1 cellular context compared by ENCODE assay signal in genomic region chr17:73797594-73798110, GRCh38.
TF ChIP-seq lines count a peak whose summit lies in the region.

No MANE protein-coding gene starts in this region.

TF ChIP-seq in H1, 55 proteins besides CTCF, POLR2A, EP300 and RAD21:
- TF ChIP-seq BACH1 (IDR thresholded peaks at IDR 0.05; ENCODE audit: low read length) = no peak
- no peak for TF ChIP-seq EZH2 (IDR thresholded peaks at IDR 0.05; ENCODE audit: low read depth, low read length, severe bottlenecking)
- no peak for TF ChIP-seq CHD2 (IDR thresholded peaks at IDR 0.05; ENCODE audit: low read length)
- TF ChIP-seq BCL11A (IDR thresholded peaks at IDR 0.05; ENCODE audit: low read depth in 2 of 2, low read length in 2 of 2) = no peak
- TF ChIP-seq SIN3A (conservative IDR thresholded peaks at IDR 0.05 in 1 of 2, IDR thresholded peaks at IDR 0.05 in 1 of 2; ENCODE audit: low read depth in 1 of 2, low read length in 2 of 2) = no peak
- no peak for TF ChIP-seq POU5F1 (IDR thresholded peaks at IDR 0.05; ENCODE audit: low read depth, low read length)
- no peak for TF ChIP-seq CBX8 (IDR thresholded peaks at IDR 0.05; ENCODE audit: borderline replicate concordance, low read depth, low read length)
- no peak for TF ChIP-seq ZNF274 (IDR thresholded peaks at IDR 0.05; ENCODE audit: borderline replicate concordance, extremely low read depth, low read length)
- no peak for TF ChIP-seq CTBP2 (IDR thresholded peaks at IDR 0.05; ENCODE audit: borderline replicate concordance, insufficient read depth, insufficient read length, low read length)
- TF ChIP-seq USF2 (IDR thresholded peaks at IDR 0.05; ENCODE audit: low read length) = no peak
